ENCODE assay signal across 15 cellular contexts in genomic region chr22:41836551-41836950, GRCh38. TPM values are rescaled to one million over a fixed set of nuclear protein-coding genes. Genes with fewer than 3 reads are reported as not detected.
A peak's percentile ranks its signal among the peaks of the same experiment; 100 is the strongest.
DNase-seq lines count a peak whose midpoint lies in the region; TF ChIP-seq lines count a peak whose summit lies in the region.
"Had no signal": no experiment of that assay in that cellular context is flagged by ENCODE, and none has a peak within 500 bp of the region (broad histone marks: within the 10 kb centered on the region; RNA-seq: fewer than 3 reads in every experiment).

No MANE protein-coding gene starts in this region.

- no peak overlapping the region for H3K4me3 Mint-ChIP-seq in activated CD4-positive, alpha-beta memory T cell treated with anti-CD3 and anti-CD28 coated beads for 36 hours
- no peak overlapping the region for H3K4me3 Mint-ChIP-seq in activated CD4-positive, alpha-beta memory T cell treated with anti-CD3 and anti-CD28 coated beads, Interleukin-2, amount 10 ng/mL, durations not matched to agents 7 days and 5 days
- no peak overlapping the region for H3K4me3 Mint-ChIP-seq in progenitor cell of endocrine pancreas (ENCODE audit: low read depth)

- CTCF ChIA-PET in activated CD4-positive, alpha-beta memory T cell treated with anti-CD3 and anti-CD28 coated beads for 36 hours (lab: Charles Lee), result interaction anchor here (1.0 to 6.9 kb wide), 3 partner anchors 9 to 104 kb away, joined by 3 to 49 read pairs (median 6); no protein-coding TSS in a partner anchor
- CTCF ChIA-PET in activated CD4-positive, alpha-beta memory T cell treated with anti-CD3 and anti-CD28 coated beads, Interleukin-2, amount 10 ng/mL, durations not matched to agents 7 days and 5 days (lab: Charles Lee), result interaction anchor here (1.0 to 3.3 kb wide), 3 partner anchors 11 to 139 kb away, joined by 3 to 11 read pairs (median 4); no protein-coding TSS in a partner anchor

- WGBS in esophagus, 2 donors, result 83 to 84% methylated on average over 2 of the region's 2 CpGs

- H3K36me3 Mint-ChIP-seq in activated CD4-positive, alpha-beta memory T cell treated with anti-CD3 and anti-CD28 coated beads for 36 hours, result peaks cover 57% of the 10 kb centered on the region
- H3K36me3 Mint-ChIP-seq in activated CD4-positive, alpha-beta memory T cell treated with anti-CD3 and anti-CD28 coated beads, Interleukin-2, amount 10 ng/mL, durations not matched to agents 7 days and 5 days (ENCODE audit: low read depth), result peaks cover 72% of the 10 kb centered on the region
- peaks cover 22% of the 10 kb centered on the region for H3K36me3 Mint-ChIP-seq in progenitor cell of endocrine pancreas (ENCODE audit: insufficient read depth)

- intact Hi-C loops in activated CD4-positive, alpha-beta memory T cell treated with anti-CD3 and anti-CD28 coated beads for 36 hours (cut with micrococcal nuclease), result no loop called here

- no peak for DNase-seq in activated CD4-positive, alpha-beta memory T cell treated with anti-CD3 and anti-CD28 coated beads for 36 hours
- DNase-seq in activated CD4-positive, alpha-beta memory T cell treated with anti-CD3 and anti-CD28 coated beads, Interleukin-2, amount 10 ng/mL, durations not matched to agents 7 days and 5 days, result no peak
- DNase-seq in progenitor cell of endocrine pancreas (ENCODE audit: low spot score, unreplicated experiment) (no peak), NOMO-1 treated with DMSO at 0.1 percent for 48 hours (lab: John Stamatoyannopoulos, UW; ENCODE audit: unreplicated experiment) (no peak), CD1c-positive myeloid dendritic cell (ENCODE audit: extremely low spot score) (no peak), GM20000 (ENCODE audit: low spot score) (no peak)
- DNase-seq: Calu3; GOT3; hypothalamus; NCI-H345; right cardiac atrium; stimulated activated CD4-positive, alpha-beta T cell treated with anti-CD3 and anti-CD28 coated beads, Interleukin-2, amount 100 ng/mL, for 24 hours; upper lobe of right lung had no signal

- H3K27ac ChIP-seq in KOPT-K1 (ENCODE audit: low read depth, low read length, poor library complexity, severe bottlenecking), result peak overlapping the region; percentile 1
- peak overlapping the region; percentile 28 to 88 for H3K27ac ChIP-seq in esophagus (ENCODE audit: low read depth in 2 of 2, low read length in 1 of 2)
- H3K27ac ChIP-seq: upper lobe of right lung had no signal

- H3K36me3 ChIP-seq in KOPT-K1 (ENCODE audit: insufficient read depth, low read length), result peaks cover 64% of the 10 kb centered on the region
- H3K36me3 ChIP-seq in esophagus (ENCODE audit: control insufficient read depth in 2 of 2, insufficient read depth in 2 of 2, low read length in 1 of 2), result peaks cover 0 to 4% of the 10 kb centered on the region in 2 donors

- peaks cover 2% of the 10 kb centered on the region for H3K9me3 Mint-ChIP-seq in activated CD4-positive, alpha-beta memory T cell treated with anti-CD3 and anti-CD28 coated beads for 36 hours
- no peaks in the 10 kb centered on the region for H3K9me3 Mint-ChIP-seq in activated CD4-positive, alpha-beta memory T cell treated with anti-CD3 and anti-CD28 coated beads, Interleukin-2, amount 10 ng/mL, durations not matched to agents 7 days and 5 days
- H3K9me3 Mint-ChIP-seq in progenitor cell of endocrine pancreas (ENCODE audit: low read depth), result no peaks in the 10 kb centered on the region

- peak overlapping the region; percentile 13 for H3K27ac Mint-ChIP-seq in activated CD4-positive, alpha-beta memory T cell treated with anti-CD3 and anti-CD28 coated beads for 36 hours
- H3K27ac Mint-ChIP-seq in activated CD4-positive, alpha-beta memory T cell treated with anti-CD3 and anti-CD28 coated beads, Interleukin-2, amount 10 ng/mL, durations not matched to agents 7 days and 5 days, result no peak overlapping the region
- H3K27ac Mint-ChIP-seq in progenitor cell of endocrine pancreas, result peak overlapping the region; percentile 71

- no peak overlapping the region for H3K4me3 ChIP-seq in esophagus (ENCODE audit: low read depth in 1 of 2, low read length in 2 of 2)
- H3K4me3 ChIP-seq: upper lobe of right lung had no signal

- POLR2A ChIA-PET in activated CD4-positive, alpha-beta memory T cell treated with anti-CD3 and anti-CD28 coated beads for 36 hours (lab: Charles Lee), result interaction anchor here (1.2 to 1.3 kb wide), 2 partner anchors 10 to 21 kb away, joined by 3 to 4 read pairs; no protein-coding TSS in a partner anchor
- POLR2A ChIA-PET in activated CD4-positive, alpha-beta memory T cell treated with anti-CD3 and anti-CD28 coated beads, Interleukin-2, amount 10 ng/mL, durations not matched to agents 7 days and 5 days (lab: Charles Lee), result interaction anchor here (0.9 to 6.3 kb wide), 4 partner anchors 8 to 104 kb away, joined by 4 to 82 read pairs (median 26); no protein-coding TSS in a partner anchor

- H3K9me3 ChIP-seq in KOPT-K1 (ENCODE audit: insufficient read depth, low read length, poor library complexity, severe bottlenecking) (no peaks in the 10 kb centered on the region), esophagus (ENCODE audit: control insufficient read depth in 2 of 2, insufficient read depth in 1 of 2, low read depth in 1 of 2, low read length in 1 of 2) (no peaks in the 10 kb centered on the region)
- H3K9me3 ChIP-seq: upper lobe of right lung had no signal

- no peaks in the 10 kb centered on the region for H3K27me3 ChIP-seq in esophagus (ENCODE audit: control insufficient read depth in 1 of 2, insufficient read depth in 2 of 2, low read length in 2 of 2)
- H3K27me3 ChIP-seq: upper lobe of right lung had no signal

- TF ChIP-seq CTCF in progenitor cell of endocrine pancreas (IDR thresholded peaks at IDR 0.05; ENCODE audit: unreplicated experiment), result no peak
- TF ChIP-seq CTCF in GM20000 (IDR thresholded peaks at IDR 0.05; ENCODE audit: extremely low read depth, missing control alignments), result no peak

- peaks cover 0 to 11% of the 10 kb centered on the region in 2 donors for H3K4me1 ChIP-seq in esophagus (ENCODE audit: control insufficient read depth in 2 of 2, insufficient read depth in 2 of 2, low read length in 1 of 2)

- no peaks in the 10 kb centered on the region for H3K27me3 Mint-ChIP-seq in activated CD4-positive, alpha-beta memory T cell treated with anti-CD3 and anti-CD28 coated beads for 36 hours
- H3K27me3 Mint-ChIP-seq in activated CD4-positive, alpha-beta memory T cell treated with anti-CD3 and anti-CD28 coated beads, Interleukin-2, amount 10 ng/mL, durations not matched to agents 7 days and 5 days, result no peaks in the 10 kb centered on the region
- H3K27me3 Mint-ChIP-seq in progenitor cell of endocrine pancreas, result no peaks in the 10 kb centered on the region

- H3K4me1 Mint-ChIP-seq in activated CD4-positive, alpha-beta memory T cell treated with anti-CD3 and anti-CD28 coated beads for 36 hours (ENCODE audit: low read depth), result peaks cover 67% of the 10 kb centered on the region
- H3K4me1 Mint-ChIP-seq in activated CD4-positive, alpha-beta memory T cell treated with anti-CD3 and anti-CD28 coated beads, Interleukin-2, amount 10 ng/mL, durations not matched to agents 7 days and 5 days, result peaks cover 63% of the 10 kb centered on the region
- peaks cover 37% of the 10 kb centered on the region for H3K4me1 Mint-ChIP-seq in progenitor cell of endocrine pancreas (ENCODE audit: low read depth)

RNA-seq across cellular contexts. Expression of gene SREBF2, which starts 3.6 kb away (rescaled TPM):
- total RNA-seq in activated CD4-positive, alpha-beta memory T cell treated with anti-CD3 and anti-CD28 coated beads for 36 hours, result 100 to 1,000 TPM; 131 to 137 TPM
- 100 to 1,000 TPM; 150 to 157 TPM for total RNA-seq in activated CD4-positive, alpha-beta memory T cell treated with anti-CD3 and anti-CD28 coated beads, Interleukin-2, amount 10 ng/mL, durations not matched to agents 7 days and 5 days
- 10 to 100 TPM; 66.4 to 76.4 TPM for polyA plus RNA-seq in esophagus
- 154 and 156 TPM in 2 replicates for total RNA-seq in progenitor cell of endocrine pancreas

RNA-seq across cellular contexts. Expression of gene CCDC134, which starts 36.1 kb away (rescaled TPM):
- total RNA-seq in activated CD4-positive, alpha-beta memory T cell treated with anti-CD3 and anti-CD28 coated beads for 36 hours, result 10 to 100 TPM; 16.1 to 17.6 TPM
- total RNA-seq in activated CD4-positive, alpha-beta memory T cell treated with anti-CD3 and anti-CD28 coated beads, Interleukin-2, amount 10 ng/mL, durations not matched to agents 7 days and 5 days, result 10 to 100 TPM; 17.9 to 20.3 TPM
- polyA plus RNA-seq in esophagus, result 1 to 10 TPM; 1.5 to 1.9 TPM
- total RNA-seq in progenitor cell of endocrine pancreas, result 23.3 and 24.2 TPM in 2 replicates
